Comparison of ENCODE assay signal across 10 cellular contexts in the genomic region with DNA sequence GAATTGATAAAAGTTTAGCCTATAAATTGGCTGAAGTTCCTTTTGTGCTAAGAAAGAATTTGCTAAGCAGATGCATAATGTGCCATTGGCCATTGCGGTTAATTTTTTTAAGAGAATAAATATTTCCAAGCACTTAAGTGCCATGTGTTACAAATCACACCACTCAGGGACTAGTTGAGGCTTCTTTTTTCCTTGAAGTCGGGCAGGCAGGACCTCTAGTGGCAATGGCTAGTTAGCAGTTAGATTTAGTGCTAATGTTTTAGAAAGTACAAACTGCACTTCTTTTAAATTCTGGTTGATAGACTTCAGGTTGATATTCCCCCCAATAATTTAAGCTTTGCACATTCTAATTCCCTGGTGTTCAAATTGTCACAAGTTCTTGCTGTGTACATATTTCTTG.
DNase-seq lines count a peak whose midpoint lies in the region; ATAC-seq, FAIRE-seq and TF ChIP-seq lines count a peak whose summit lies in the region.
"Had no signal": no experiment of that assay in that cellular context is flagged by ENCODE, and none has a peak within 500 bp of the region (broad histone marks: within the 10 kb centered on the region; RNA-seq: fewer than 3 reads in every experiment).

No MANE protein-coding gene starts in this region.

- H3K4me1 ChIP-seq in spleen (no peaks in the 10 kb centered on the region), tibial artery (no peaks in the 10 kb centered on the region)

- H3K4me3 ChIP-seq in astrocyte of the cerebellum (ENCODE audit: low read depth, low read length) (no peak overlapping the region), spleen (no peak overlapping the region), tibial artery (no peak overlapping the region)

- TF ChIP-seq CTCF in astrocyte of the cerebellum (IDR thresholded peaks at IDR 0.05; ENCODE audit: low read depth, low read length, missing control alignments) (peak; percentile 85), spleen (IDR thresholded peaks at IDR 0.05 in 8 of 11, conservative IDR thresholded peaks at IDR 0.05 in 3 of 11) (peak in 1 of 11 experiments; percentile 22), tibial artery (IDR thresholded peaks at IDR 0.05) (no peak)

- no peak for FAIRE-seq in HTR-8/SVneo (lab: Jason Lieb, UNC)
- FAIRE-seq: islet of Langerhans had no signal

- intact Hi-C loops in spleen (cut with DNase I; ENCODE audit: low total_unique reads) (no loop called here), tibial artery (cut with DNase I; ENCODE audit: low total_unique reads) (no loop called here)

- DNase-seq in DMS114 treated with DMSO at 0.1 percent for 48 hours (lab: John Stamatoyannopoulos, UW; ENCODE audit: unreplicated experiment) (peak; percentile 5), HTR-8/SVneo (ENCODE audit: insufficient read length, low spot score) (peak; percentile 2), astrocyte of the cerebellum (ENCODE audit: low read depth) (peak; percentile 70), left lobe of liver (ENCODE audit: low spot score) (no peak), spleen (no peak), tibial artery (no peak)
- no peak for DNase-seq in stimulated activated CD4-positive, alpha-beta T cell treated with anti-CD3 and anti-CD28 coated beads, Interleukin-2, amount 100 ng/mL, for 24 hours
- DNase-seq: HCEC 1CT had no signal

- peak; percentile 47 for ATAC-seq in left lobe of liver
- no peak for ATAC-seq in HG03442 (IDR thresholded peaks at IDR 0.05; ENCODE audit: unreplicated experiment)

- in situ Hi-C loops in astrocyte of the cerebellum (cut with HindIII; ENCODE audit: low sequenced_read_pairs): loop anchor here (25.0 kb wide), 1 partner anchor 202 kb away; no protein-coding TSS in a partner anchor

- TF ChIP-seq POLR2A in spleen (IDR thresholded peaks at IDR 0.05): no peak

- H3K9me3 ChIP-seq in spleen: peaks cover 0 to 12% (median 0%) of the 10 kb centered on the region in 8 donors
- H3K9me3 ChIP-seq in tibial artery: peaks cover 0 to 4% (median 0%) of the 10 kb centered on the region in 3 donors

- WGBS in spleen, 5 donors: 21 to 31% (median 25%) methylated on average over 2 of the region's 2 CpGs

- H3K27me3 ChIP-seq in spleen (replicated peaks in 1 of 7): no peaks in the 10 kb centered on the region
- H3K27me3 ChIP-seq in tibial artery: no peaks in the 10 kb centered on the region

- H3K36me3 ChIP-seq in spleen: no peaks in the 10 kb centered on the region
- peaks cover 0 to 8% (median 0%) of the 10 kb centered on the region in 3 donors for H3K36me3 ChIP-seq in tibial artery

- H3K27ac ChIP-seq in spleen (no peak overlapping the region), tibial artery (no peak overlapping the region)

Comparison
In these comparisons a context has a peak if more than half of its experiments do, and no peak if none do; other contexts are left out.
1. DNase-seq: peak in DMS114 treated with DMSO at 0.1 percent for 48 hours (single experiment), HTR-8/SVneo (single experiment) and astrocyte of the cerebellum (single experiment); none in left lobe of liver (single experiment), spleen (single experiment), tibial artery (0 of 2) and stimulated activated CD4-positive, alpha-beta T cell treated with anti-CD3 and anti-CD28 coated beads, Interleukin-2, amount 100 ng/mL, for 24 hours (0 of 2).